ENCODE assay signal across 8 cellular contexts in the genomic region with DNA sequence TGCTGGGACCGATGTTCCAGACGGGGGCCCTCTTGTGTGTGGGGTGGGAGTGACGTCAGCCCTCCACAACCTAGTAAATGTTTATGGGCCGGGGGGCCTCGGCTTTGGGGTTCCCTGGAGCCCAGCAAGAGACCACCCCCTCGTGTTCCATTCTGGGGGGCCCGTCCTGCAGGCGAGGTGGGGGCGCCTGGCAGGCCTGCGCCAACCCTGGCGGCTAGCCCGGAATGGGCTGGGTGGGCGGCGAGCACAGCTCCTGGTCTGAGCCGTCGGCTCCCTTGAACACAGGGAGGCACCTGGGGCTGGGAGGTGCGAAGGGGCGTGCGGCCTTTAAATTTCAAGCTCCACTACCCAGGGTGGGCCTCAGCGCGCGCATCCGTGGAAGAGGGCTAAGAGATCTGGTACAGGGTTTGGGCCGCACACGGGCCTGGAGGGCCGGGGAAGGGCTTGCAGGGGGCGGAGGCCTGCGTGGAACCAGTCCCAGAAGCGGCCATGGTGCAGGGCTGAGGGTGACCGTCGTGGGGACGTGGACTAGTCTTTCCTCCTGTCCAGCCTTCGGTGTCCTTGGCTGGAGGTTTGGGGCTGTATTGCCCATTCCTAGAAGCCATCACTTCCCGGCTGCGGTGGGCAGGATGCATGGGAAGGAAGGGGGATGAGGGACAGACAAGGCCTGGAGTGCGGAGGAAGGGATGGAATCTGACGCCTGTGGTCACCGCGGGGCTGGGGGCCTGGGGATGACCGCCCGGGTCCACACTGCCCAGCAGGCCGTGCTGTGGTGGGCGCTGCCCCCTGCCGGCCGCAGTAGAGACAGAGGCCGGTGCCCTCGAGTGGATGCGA. TPM values are rescaled to one million over a fixed set of nuclear protein-coding genes. Genes with fewer than 3 reads are reported as not detected.
A peak's percentile ranks its signal among the peaks of the same experiment; 100 is the strongest.
DNase-seq lines count a peak whose midpoint lies in the region; ATAC-seq and TF ChIP-seq lines count a peak whose summit lies in the region.

No MANE protein-coding gene starts in this region.

- peaks cover 9% of the 10 kb centered on the region for H3K36me3 Mint-ChIP-seq in CD4-positive, alpha-beta T cell (ENCODE audit: low read depth)
- peaks cover 28% of the 10 kb centered on the region for H3K36me3 Mint-ChIP-seq in activated T-cell treated with anti-CD3 and anti-CD28 coated beads, Interleukin-2, amount 50 U/mL, for 24 hours (ENCODE audit: low read depth)
- peaks cover 10 to 14% of the 10 kb centered on the region in 2 donors for H3K36me3 Mint-ChIP-seq in stimulated activated naive B cell treated with anti-CD40 and anti-IgM and Interleukin-4, amounts not matched to agents 10 μg/mL and 1 μg/mL and 100 μg/mL, for 72 hours

- no peaks in the 10 kb centered on the region for H3K9me3 Mint-ChIP-seq in CD4-positive, alpha-beta T cell
- no peaks in the 10 kb centered on the region for H3K9me3 Mint-ChIP-seq in activated T-cell treated with anti-CD3 and anti-CD28 coated beads, Interleukin-2, amount 50 U/mL, for 24 hours
- H3K9me3 Mint-ChIP-seq in stimulated activated naive B cell treated with anti-CD40 and anti-IgM and Interleukin-4, amounts not matched to agents 10 μg/mL and 1 μg/mL and 100 μg/mL, for 72 hours = no peaks in the 10 kb centered on the region

- H3K27me3 Mint-ChIP-seq in CD4-positive, alpha-beta T cell = peaks cover 12% of the 10 kb centered on the region
- peaks cover 24% of the 10 kb centered on the region for H3K27me3 Mint-ChIP-seq in activated T-cell treated with anti-CD3 and anti-CD28 coated beads, Interleukin-2, amount 50 U/mL, for 24 hours
- H3K27me3 Mint-ChIP-seq in stimulated activated naive B cell treated with anti-CD40 and anti-IgM and Interleukin-4, amounts not matched to agents 10 μg/mL and 1 μg/mL and 100 μg/mL, for 72 hours = peaks cover 20 to 28% of the 10 kb centered on the region in 2 donors

- H3K4me1 Mint-ChIP-seq in CD4-positive, alpha-beta T cell (ENCODE audit: low read depth) = no peaks in the 10 kb centered on the region
- peaks cover 3% of the 10 kb centered on the region for H3K4me1 Mint-ChIP-seq in activated T-cell treated with anti-CD3 and anti-CD28 coated beads, Interleukin-2, amount 50 U/mL, for 24 hours (ENCODE audit: low read depth)
- peaks cover 5 to 7% of the 10 kb centered on the region in 2 donors for H3K4me1 Mint-ChIP-seq in stimulated activated naive B cell treated with anti-CD40 and anti-IgM and Interleukin-4, amounts not matched to agents 10 μg/mL and 1 μg/mL and 100 μg/mL, for 72 hours

- peak; percentile 41 for ATAC-seq in CD4-positive, alpha-beta T cell (ENCODE audit: poor library complexity)
- peak; percentile 39 to 44 for ATAC-seq in right cardiac atrium
- ATAC-seq in stimulated activated naive B cell treated with anti-CD40 and anti-IgM and Interleukin-4, amounts not matched to agents 10 μg/mL and 1 μg/mL and 100 μg/mL, for 72 hours (replicated peaks) = peak; percentile 63 to 72
- ATAC-seq in GM21390 (IDR thresholded peaks at IDR 0.05; ENCODE audit: unreplicated experiment) = no peak
- ATAC-seq in GM21576 (IDR thresholded peaks at IDR 0.05; ENCODE audit: unreplicated experiment) = no peak

- CTCF ChIA-PET in CD4-positive, alpha-beta T cell (lab: Charles Lee) = interaction anchor here (3.0 kb wide), 1 partner anchor 88 kb away, joined by 9 read pairs; no protein-coding TSS in a partner anchor

- H3K4me1 ChIP-seq in HAP-1 (no peaks in the 10 kb centered on the region), right cardiac atrium (ENCODE audit: control insufficient read depth, insufficient read depth, low read length) (peaks cover 6% of the 10 kb centered on the region)

- TF ChIP-seq CTCF in CD4-positive, alpha-beta T cell (IDR thresholded peaks at IDR 0.05) = peak; percentile 41

- H3K4me3 ChIP-seq in HAP-1 (no peak overlapping the region), right cardiac atrium (ENCODE audit: low read length) (no peak overlapping the region)

- no peaks in the 10 kb centered on the region for H3K27me3 ChIP-seq in CD4-positive, alpha-beta T cell (ENCODE audit: control insufficient read depth, insufficient read depth, low read length)
- H3K27me3 ChIP-seq in HAP-1 (ENCODE audit: low read depth) (no peaks in the 10 kb centered on the region), right cardiac atrium (ENCODE audit: control insufficient read depth, insufficient read depth) (no peaks in the 10 kb centered on the region)

- H3K27ac ChIP-seq in CD4-positive, alpha-beta T cell (ENCODE audit: low read depth, low read length) = no peak overlapping the region
- peak overlapping the region; percentile 22 for H3K27ac ChIP-seq in right cardiac atrium (ENCODE audit: low read length)

- intact Hi-C loops in CD4-positive, alpha-beta T cell (cut with DNase I, micrococcal nuclease) = loop anchor here in 1 of 2 experiments (2.0 kb wide), 1 partner anchor 85 kb away; no protein-coding TSS in a partner anchor
- intact Hi-C loops in right cardiac atrium (cut with DNase I) = loop anchor here (2.0 to 10.0 kb wide), 4 partner anchors 85 to 90 kb away; a partner anchor contains a TSS

- H3K9me3 ChIP-seq in CD4-positive, alpha-beta T cell (ENCODE audit: control insufficient read depth, low read length) = no peaks in the 10 kb centered on the region
- no peaks in the 10 kb centered on the region for H3K9me3 ChIP-seq in HAP-1
- H3K9me3 ChIP-seq in right cardiac atrium (ENCODE audit: control insufficient read depth, low read length) = no peaks in the 10 kb centered on the region

- in situ Hi-C loops in HAP-1 (cut with MboI; ENCODE audit: low sequenced_read_pairs) = loop anchor here (5.0 kb wide), 1 partner anchor 85 kb away; a partner anchor contains a TSS

- peak in 2 of 10 experiments; percentile 12 to 17 for DNase-seq in CD4-positive, alpha-beta T cell
- DNase-seq in HAP-1 (ENCODE audit: low spot score in 2 of 2) = peak; percentile 26 to 65
- peak; percentile 55 for DNase-seq in activated T-cell treated with anti-CD3 and anti-CD28 coated beads, Interleukin-2, amount 50 U/mL, for 24 hours
- peak in 2 of 3 donors; percentile 83 for DNase-seq in right cardiac atrium
- DNase-seq in stimulated activated naive B cell treated with anti-CD40 and anti-IgM and Interleukin-4, amounts not matched to agents 10 μg/mL and 1 μg/mL and 100 μg/mL, for 72 hours = no peak
- DNase-seq in MV-4-11 (lab: John Stamatoyannopoulos, UW) = no peak

- peak overlapping the region; percentile 7 for H3K4me3 Mint-ChIP-seq in CD4-positive, alpha-beta T cell
- H3K4me3 Mint-ChIP-seq in activated T-cell treated with anti-CD3 and anti-CD28 coated beads, Interleukin-2, amount 50 U/mL, for 24 hours = no peak overlapping the region
- H3K4me3 Mint-ChIP-seq in stimulated activated naive B cell treated with anti-CD40 and anti-IgM and Interleukin-4, amounts not matched to agents 10 μg/mL and 1 μg/mL and 100 μg/mL, for 72 hours = peak overlapping the region in 1 of 2 donors; percentile 58

- H3K36me3 ChIP-seq in HAP-1 (replicated peaks) = peaks cover 15% of the 10 kb centered on the region

- POLR2A ChIA-PET in CD4-positive, alpha-beta T cell (lab: Charles Lee) = interaction anchor here (0.9 to 2.1 kb wide), 4 partner anchors 9 to 88 kb away, joined by 3 to 10 read pairs (median 4); a partner anchor contains a TSS

- H3K27ac Mint-ChIP-seq in CD4-positive, alpha-beta T cell = no peak overlapping the region
- H3K27ac Mint-ChIP-seq in activated T-cell treated with anti-CD3 and anti-CD28 coated beads, Interleukin-2, amount 50 U/mL, for 24 hours = no peak overlapping the region
- peak overlapping the region; percentile 90 for H3K27ac Mint-ChIP-seq in stimulated activated naive B cell treated with anti-CD40 and anti-IgM and Interleukin-4, amounts not matched to agents 10 μg/mL and 1 μg/mL and 100 μg/mL, for 72 hours

- 6% methylated on average over 48 of the region's 48 CpGs for WGBS in right cardiac atrium

RNA-seq across cellular contexts. Expression of a gene that starts 11.4 kb away (rescaled TPM):
- total RNA-seq in CD4-positive, alpha-beta T cell = 10 to 100 TPM; 94.3 to 96.7 TPM
- 100 to 1,000 TPM; 515 to 756 (median 624) TPM for total RNA-seq in right cardiac atrium
- 1,214 TPM for polyA plus RNA-seq in right cardiac atrium

RNA-seq across cellular contexts. Expression of a gene that starts 12.5 kb away (rescaled TPM):
- total RNA-seq in CD4-positive, alpha-beta T cell = 10 to 100 TPM; 23.4 to 25.3 TPM
- total RNA-seq in right cardiac atrium = 1 to 10 TPM; 1.9 to 5.8 (median 3.8) TPM
- 3.6 TPM for polyA plus RNA-seq in right cardiac atrium

RNA-seq across cellular contexts. Expression of a gene that starts 21.8 kb away (rescaled TPM):
- 1 to 10 TPM; 7.9 to 8.7 TPM for total RNA-seq in CD4-positive, alpha-beta T cell
- not detected for total RNA-seq in right cardiac atrium
- not detected for polyA plus RNA-seq in right cardiac atrium

RNA-seq across cellular contexts. Expression of a gene that starts 21.9 kb away (rescaled TPM):
- total RNA-seq in CD4-positive, alpha-beta T cell = 10 to 100 TPM; 43.2 to 44.2 TPM
- 10 to 100 TPM in 2 of 4 donors, 1 to 10 TPM in 2; 8.9 to 14.2 (median 9.9) TPM for total RNA-seq in right cardiac atrium
- polyA plus RNA-seq in right cardiac atrium = 7.1 TPM

RNA-seq across cellular contexts. Expression of a gene that starts 40.9 kb away (rescaled TPM):
- total RNA-seq in CD4-positive, alpha-beta T cell = under 1 TPM; 0.61 to 0.85 TPM
- not detected for total RNA-seq in right cardiac atrium
- polyA plus RNA-seq in right cardiac atrium = not detected

Comparison
In these comparisons a context has a peak if more than half of its experiments do, and no peak if none do; other contexts are left out.
1. ATAC-seq: peak in CD4-positive, alpha-beta T cell (single experiment), right cardiac atrium (2 of 2) and stimulated activated naive B cell treated with anti-CD40 and anti-IgM and Interleukin-4, amounts not matched to agents 10 μg/mL and 1 μg/mL and 100 μg/mL, for 72 hours (2 of 2); none in GM21390 (single experiment) and GM21576 (single experiment).
2. DNase-seq: peak in HAP-1 (2 of 2), activated T-cell treated with anti-CD3 and anti-CD28 coated beads, Interleukin-2, amount 50 U/mL, for 24 hours (single experiment) and right cardiac atrium (2 of 3); none in stimulated activated naive B cell treated with anti-CD40 and anti-IgM and Interleukin-4, amounts not matched to agents 10 μg/mL and 1 μg/mL and 100 μg/mL, for 72 hours (single experiment) and MV-4-11 (single experiment).
3. RNA of a gene that starts 11.4 kb away (total RNA-seq): 515 to 756 TPM in right cardiac atrium; 94.3 to 96.7 TPM in CD4-positive, alpha-beta T cell; every median in the first group is over 4 times any median in the second.
4. RNA of a gene that starts 21.8 kb away (total RNA-seq): 7.9 to 8.7 TPM in CD4-positive, alpha-beta T cell; not detected in right cardiac atrium; every median in the first group is over 4 times any median in the second.